In genomic region chr2:189654641-189655040, GRCh38 we compare ENCODE assay signal across 23 cellular contexts. TPM values are rescaled to one million over a fixed set of nuclear protein-coding genes. Genes with fewer than 3 reads are reported as not detected.
DNase-seq lines count a peak whose midpoint lies in the region; ATAC-seq and TF ChIP-seq lines count a peak whose summit lies in the region.
"Had no signal": no experiment of that assay in that cellular context is flagged by ENCODE, and none has a peak within 500 bp of the region (broad histone marks: within the 10 kb centered on the region; RNA-seq: fewer than 3 reads in every experiment).

No MANE protein-coding gene starts in this region.

- H3K36me3 ChIP-seq in mesenchymal stem cell (ENCODE audit: control insufficient read depth in 1 of 2, insufficient read depth in 2 of 2, low read depth in 1 of 2, low read length in 2 of 2) = no peaks in the 10 kb centered on the region
- H3K36me3 ChIP-seq: BE2C, MG63 had no signal

- H3K9me3 ChIP-seq in mesenchymal stem cell (ENCODE audit: control insufficient read depth, low read length) = peaks cover 4% of the 10 kb centered on the region
- H3K9me3 ChIP-seq: BE2C, MG63 had no signal

- no peak overlapping the region for H3K4me3 Mint-ChIP-seq in stimulated activated effector memory CD8-positive, alpha-beta T cell treated with anti-CD3 and anti-CD28 coated beads, Interleukin-12 subunit alpha, Interleukin-12 subunit beta, amount 100 ng/mL, for 72 hours
- H3K4me3 Mint-ChIP-seq: CD8-positive, alpha-beta T cell; HFFc6 had no signal

- 82% methylated on average over 1 of the region's 3 CpGs for WGBS in mesenchymal stem cell

- no peaks in the 10 kb centered on the region for H3K9me3 Mint-ChIP-seq in stimulated activated effector memory CD8-positive, alpha-beta T cell treated with anti-CD3 and anti-CD28 coated beads, Interleukin-12 subunit alpha, Interleukin-12 subunit beta, amount 100 ng/mL, for 72 hours
- H3K9me3 Mint-ChIP-seq: HFFc6 had no signal

- H3K36me3 Mint-ChIP-seq in stimulated activated effector memory CD8-positive, alpha-beta T cell treated with anti-CD3 and anti-CD28 coated beads, Interleukin-12 subunit alpha, Interleukin-12 subunit beta, amount 100 ng/mL, for 72 hours = no peaks in the 10 kb centered on the region
- H3K36me3 Mint-ChIP-seq: CD8-positive, alpha-beta T cell had no signal

- no peaks in the 10 kb centered on the region for H3K79me1 ChIP-seq in mesenchymal stem cell (replicated peaks; ENCODE audit: low read length, poor library complexity, severe bottlenecking)

- DNase-seq in LHCN-M2 (ENCODE audit: low read depth) = peak; percentile 58
- peak; percentile 76 for DNase-seq in choroid plexus epithelial cell (ENCODE audit: low read depth)
- peak; percentile 53 for DNase-seq in mesenchymal stem cell
- no peak for DNase-seq in stimulated activated effector memory CD8-positive, alpha-beta T cell treated with anti-CD3 and anti-CD28 coated beads, Interleukin-12 subunit alpha, Interleukin-12 subunit beta, amount 100 ng/mL, for 72 hours (ENCODE audit: low spot score in 2 of 2)
- DNase-seq in T1000 (lab: John Stamatoyannopoulos, UW) = no peak
- DNase-seq in NCI-H1436 treated with DMSO at 0.1 percent for 48 hours (lab: John Stamatoyannopoulos, UW) = no peak
- DNase-seq in KBM-7 = no peak
- DNase-seq: BE2C; CD8-positive, alpha-beta T cell; DND-41; GF-D8; HFFc6; MG63; NCI-H1092 treated with DMSO at 0.1 percent for 48 hours; NCI-H1694 treated with DMSO at 0.1 percent for 48 hours; NCI-H345; NCI-H526; NK-92 treated with Interleukin-12 subunit alpha and Interleukin-12 subunit beta, amount 100 ng/mL, for 24 hours; SHP77 treated with DMSO at 0.1 percent for 48 hours had no signal

- no peak overlapping the region for H4K8ac ChIP-seq in mesenchymal stem cell (ENCODE audit: low read length)

- H2BK120ac ChIP-seq in mesenchymal stem cell (ENCODE audit: low read depth, low read length) = no peak overlapping the region

- no peak overlapping the region for H3K4me2 ChIP-seq in mesenchymal stem cell (ENCODE audit: low read length, poor library complexity, severe bottlenecking)
- H3K4me2 ChIP-seq: KMS-11 had no signal

- in situ Hi-C loops in KBM-7 (cut with MboI; ENCODE audit: low pct_unique_long_range_greater_than_20kb, low sequenced_read_pairs) = no loop called here

- H3K4me1 Mint-ChIP-seq in stimulated activated effector memory CD8-positive, alpha-beta T cell treated with anti-CD3 and anti-CD28 coated beads, Interleukin-12 subunit alpha, Interleukin-12 subunit beta, amount 100 ng/mL, for 72 hours = peaks cover 28% of the 10 kb centered on the region

- no peak for ATAC-seq in stimulated activated effector memory CD8-positive, alpha-beta T cell treated with anti-CD3 and anti-CD28 coated beads, Interleukin-12 subunit alpha, Interleukin-12 subunit beta, amount 100 ng/mL, for 72 hours
- ATAC-seq in GM18520 (IDR thresholded peaks at IDR 0.05; ENCODE audit: unreplicated experiment) = no peak
- ATAC-seq: CD8-positive, alpha-beta T cell; HepG2; SK-N-SH treated with all-trans-retinoic acid at 6 μM for 48 hours had no signal

- H3K27ac ChIP-seq in mesenchymal stem cell (ENCODE audit: low read length, poor library complexity, severe bottlenecking) = no peak overlapping the region
- H3K27ac ChIP-seq: KMS-11 had no signal

- H3K4me3 ChIP-seq in choroid plexus epithelial cell (ENCODE audit: low read depth, low read length) (no peak overlapping the region), mesenchymal stem cell (ENCODE audit: insufficient read depth in 1 of 2, low read depth in 1 of 2, low read length in 2 of 2) (no peak overlapping the region)
- H3K4me3 ChIP-seq: MG63 had no signal

- H2BK12ac ChIP-seq in mesenchymal stem cell (ENCODE audit: low read length in 2 of 2) = no peak overlapping the region

- no peak overlapping the region for H3K23ac ChIP-seq in mesenchymal stem cell (ENCODE audit: low read length in 2 of 2)

- peak overlapping the region; percentile 27 for H3K27ac Mint-ChIP-seq in stimulated activated effector memory CD8-positive, alpha-beta T cell treated with anti-CD3 and anti-CD28 coated beads, Interleukin-12 subunit alpha, Interleukin-12 subunit beta, amount 100 ng/mL, for 72 hours
- H3K27ac Mint-ChIP-seq: CD8-positive, alpha-beta T cell had no signal

- no peak overlapping the region for H4K91ac ChIP-seq in mesenchymal stem cell (ENCODE audit: low read length)

- no peak for TF ChIP-seq CTCF in choroid plexus epithelial cell (conservative IDR thresholded peaks at IDR 0.05; ENCODE audit: low read depth, low read length)

- no peak overlapping the region for H3K14ac ChIP-seq in mesenchymal stem cell (ENCODE audit: low read length in 2 of 2)

- no peak overlapping the region for H2AFZ ChIP-seq in mesenchymal stem cell (ENCODE audit: low read depth, low read length)

- no peak overlapping the region for H2AK5ac ChIP-seq in mesenchymal stem cell (ENCODE audit: low read length, severe bottlenecking)

- H3K4ac ChIP-seq in mesenchymal stem cell (ENCODE audit: low read depth in 1 of 2, low read length in 2 of 2) = no peak overlapping the region

- H2BK5ac ChIP-seq in mesenchymal stem cell (ENCODE audit: low read depth, low read length, poor library complexity, severe bottlenecking) = no peak overlapping the region

- H3K18ac ChIP-seq in mesenchymal stem cell (ENCODE audit: low read depth in 1 of 2, low read length in 2 of 2) = no peak overlapping the region

- no peak overlapping the region for H3K9ac ChIP-seq in mesenchymal stem cell (ENCODE audit: low read length)
- H3K9ac ChIP-seq: KMS-11 had no signal

- no peaks in the 10 kb centered on the region for H3K27me3 ChIP-seq in mesenchymal stem cell (ENCODE audit: control insufficient read depth in 1 of 2, insufficient read depth in 1 of 2, low read length in 2 of 2)
- H3K27me3 ChIP-seq: BE2C, MG63 had no signal

- no peak overlapping the region for H2BK15ac ChIP-seq in mesenchymal stem cell (ENCODE audit: low read depth, poor library complexity, severe bottlenecking)

- H3K4me1 ChIP-seq in mesenchymal stem cell (ENCODE audit: control insufficient read depth, insufficient read depth, low read depth, low read length) = no peaks in the 10 kb centered on the region
- H3K4me1 ChIP-seq: BE2C had no signal

RNA-seq across cellular contexts. Expression of gene ASNSD1, which starts 6.6 kb away (rescaled TPM):
- 74.6 and 79.4 TPM in 2 replicates for total RNA-seq in LHCN-M2 (2014; rRNA removed)
- polyA plus RNA-seq in LHCN-M2 (2012) = 22.6 TPM
- 48.2 TPM for polyA plus RNA-seq in mesenchymal stem cell (2013, experiment 1 of 2)
- 51.3 TPM for polyA plus RNA-seq in mesenchymal stem cell (2013, experiment 2 of 2)

RNA-seq across cellular contexts. Expression of gene ANKAR, which starts 19.8 kb away (rescaled TPM):
- 4.5 and 4.6 TPM in 2 replicates for total RNA-seq in LHCN-M2 (2014; rRNA removed)
- polyA plus RNA-seq in LHCN-M2 (2012) = 0.64 TPM
- 1.1 TPM for polyA plus RNA-seq in mesenchymal stem cell (2013, experiment 1 of 2)
- 1.1 TPM for polyA plus RNA-seq in mesenchymal stem cell (2013, experiment 2 of 2)

Comparison
In these comparisons a context has a peak if more than half of its experiments do, and no peak if none do; other contexts are left out.
1. DNase-seq: peak in LHCN-M2 (single experiment), choroid plexus epithelial cell (single experiment) and mesenchymal stem cell (single experiment); none in stimulated activated effector memory CD8-positive, alpha-beta T cell treated with anti-CD3 and anti-CD28 coated beads, Interleukin-12 subunit alpha, Interleukin-12 subunit beta, amount 100 ng/mL, for 72 hours (0 of 2), T1000 (single experiment), NCI-H1436 treated with DMSO at 0.1 percent for 48 hours (single experiment) and KBM-7 (single experiment).